16 cellular contexts compared by ENCODE assay signal in genomic region chr2:29106980-29107388, GRCh38. TPM values are rescaled to one million over a fixed set of nuclear protein-coding genes. Genes with fewer than 3 reads are reported as not detected.
DNase-seq lines count a peak whose midpoint lies in the region; TF ChIP-seq lines count a peak whose summit lies in the region.
"Had no signal": no experiment of that assay in that cellular context is flagged by ENCODE, and none has a peak within 500 bp of the region (broad histone marks: within the 10 kb centered on the region; RNA-seq: fewer than 3 reads in every experiment).

No MANE protein-coding gene starts in this region.

- H3K27ac ChIP-seq in effector memory CD4-positive, alpha-beta T cell (ENCODE audit: insufficient read depth, low read length, poor library complexity, severe bottlenecking) = no peak overlapping the region
- no peak overlapping the region for H3K27ac ChIP-seq in H9 (ENCODE audit: insufficient read length, low read depth, low read length)

- H3T11ph ChIP-seq in H9 (ENCODE audit: low read length) = no peak overlapping the region

- H2BK5ac ChIP-seq in H9 (ENCODE audit: insufficient read length, low read length) = no peak overlapping the region

- H3K14ac ChIP-seq in H9 (ENCODE audit: insufficient read depth, low read length) = no peak overlapping the region

- H4K20me1 ChIP-seq in H9 (ENCODE audit: control insufficient read depth, insufficient read depth, insufficient read length) = no peaks in the 10 kb centered on the region

- H3K27me3 Mint-ChIP-seq in H9 (ENCODE audit: low read depth) (peaks cover 20% of the 10 kb centered on the region), endothelial cell (ENCODE audit: unreplicated experiment) (peaks cover 3% of the 10 kb centered on the region)
- H3K27me3 Mint-ChIP-seq: activated naive CD4-positive, alpha-beta T cell treated with anti-CD3 and anti-CD28 coated beads, Interleukin-2, amount 50 U/mL, for 24 hours had no signal

- H3K18ac ChIP-seq in H9 (ENCODE audit: insufficient read length, low read depth, low read length) = no peak overlapping the region

- no peaks in the 10 kb centered on the region for H3K27me3 ChIP-seq in effector memory CD4-positive, alpha-beta T cell (replicated peaks; ENCODE audit: control insufficient read depth, insufficient read depth, low read length, poor library complexity, severe bottlenecking)
- H3K27me3 ChIP-seq in H9 (ENCODE audit: insufficient read depth, low read length) = no peaks in the 10 kb centered on the region

- H2BK120ac ChIP-seq in H9 (ENCODE audit: low read depth, low read length, poor library complexity, severe bottlenecking) = no peak overlapping the region

- no peak overlapping the region for H4K91ac ChIP-seq in H9 (ENCODE audit: insufficient read length, low read depth, low read length)

- no peak overlapping the region for H4K5ac ChIP-seq in H9 (ENCODE audit: insufficient read length, low read depth, low read length)

- no peaks in the 10 kb centered on the region for H3K79me2 ChIP-seq in H9 (ENCODE audit: insufficient read depth, low read length)

- H2BK20ac ChIP-seq in H9 (ENCODE audit: low read depth, low read length, poor library complexity, severe bottlenecking) = no peak overlapping the region

- H3K56ac ChIP-seq in H9 (ENCODE audit: insufficient read length, low read depth, low read length) = no peak overlapping the region

- no peak overlapping the region for H2BK12ac ChIP-seq in H9 (ENCODE audit: insufficient read length, low read depth, low read length)

- WGBS in H9 (ENCODE audit: extremely low coverage, insufficient read length, low lambda C conversion rate) = no CpG with 5 or more reads among the region's 2 CpGs

- no peaks in the 10 kb centered on the region for H3K9me3 Mint-ChIP-seq in H9
- no peaks in the 10 kb centered on the region for H3K9me3 Mint-ChIP-seq in endothelial cell (ENCODE audit: unreplicated experiment)
- H3K9me3 Mint-ChIP-seq: activated naive CD4-positive, alpha-beta T cell treated with anti-CD3 and anti-CD28 coated beads, Interleukin-2, amount 50 U/mL, for 24 hours; neural crest cell had no signal

- H3K36me3 Mint-ChIP-seq in H9 (ENCODE audit: insufficient read depth in 1 of 3, low read depth in 3 of 3) (no peaks in the 10 kb centered on the region), endothelial cell (ENCODE audit: low read depth, unreplicated experiment) (no peaks in the 10 kb centered on the region)
- H3K36me3 Mint-ChIP-seq: activated naive CD4-positive, alpha-beta T cell treated with anti-CD3 and anti-CD28 coated beads, Interleukin-2, amount 50 U/mL, for 24 hours had no signal

- H3K23ac ChIP-seq in H9 (ENCODE audit: insufficient read length, low read depth, low read length) = no peak overlapping the region

- H2AFZ ChIP-seq in H9 (ENCODE audit: low read length) = no peak overlapping the region

- H2BK15ac ChIP-seq in H9 (ENCODE audit: low read depth, low read length) = no peak overlapping the region

- no peak overlapping the region for H3K4me2 ChIP-seq in H9 (ENCODE audit: insufficient read depth, insufficient read length, low read length)

- H3K79me1 ChIP-seq in H9 (ENCODE audit: insufficient read depth, low read depth, low read length, poor library complexity, severe bottlenecking) = no peaks in the 10 kb centered on the region

- in situ Hi-C loops in SK-MEL-5 (cut with HindIII; ENCODE audit: low pct_unique_long_range_greater_than_20kb, low sequenced_read_pairs) = no loop called here

- no peak overlapping the region for H2AK5ac ChIP-seq in H9 (ENCODE audit: insufficient read length, low read length)

- DNase-seq in NCI-H82 (lab: John Stamatoyannopoulos, UW) (peak; percentile 42), NCI-H82 treated with DMSO at 0.1 percent for 48 hours (lab: John Stamatoyannopoulos, UW; ENCODE audit: unreplicated experiment) (no peak), SK-MEL-5 (ENCODE audit: low read depth, low spot score) (peak; percentile 82), fibroblast of pulmonary artery (ENCODE audit: low read depth) (peak; percentile 35), H9 (no peak), cortex of kidney (lab: John Stamatoyannopoulos, UW) (no peak), endothelial cell (ENCODE audit: low spot score) (no peak)
- DNase-seq in effector memory CD4-positive, alpha-beta T cell = no peak
- DNase-seq: dermis blood vessel endothelial cell; left cardiac atrium; NCI-H226; stimulated activated CD4-positive, alpha-beta T cell treated with anti-CD3 and anti-CD28 coated beads, Interleukin-12 subunit alpha, Interleukin-12 subunit beta, amount 100 ng/mL, for 4 hours; trophoblast cell had no signal

- H3K4me3 Mint-ChIP-seq in H9 = no peak overlapping the region
- no peak overlapping the region for H3K4me3 Mint-ChIP-seq in endothelial cell (ENCODE audit: unreplicated experiment)
- H3K4me3 Mint-ChIP-seq: activated naive CD4-positive, alpha-beta T cell treated with anti-CD3 and anti-CD28 coated beads, Interleukin-2, amount 50 U/mL, for 24 hours; neural crest cell had no signal

- no peak overlapping the region for H3K9ac ChIP-seq in H9 (ENCODE audit: extremely low read depth, insufficient read length, low read length)

- H3K4me1 Mint-ChIP-seq in H9 (no peaks in the 10 kb centered on the region), endothelial cell (ENCODE audit: unreplicated experiment) (no peaks in the 10 kb centered on the region)

- no peak overlapping the region for H3K4me3 ChIP-seq in fibroblast of pulmonary artery (replicated peaks; ENCODE audit: low read depth, low read length)
- H3K4me3 ChIP-seq in effector memory CD4-positive, alpha-beta T cell (ENCODE audit: insufficient read depth, low read depth, low read length, poor library complexity, severe bottlenecking) = no peak overlapping the region
- H3K4me3 ChIP-seq: K562 had no signal

- H3K23me2 ChIP-seq in H9 (ENCODE audit: insufficient read length, low read depth, low read length, poor library complexity, severe bottlenecking) = no peaks in the 10 kb centered on the region

- no peak overlapping the region for H3K4ac ChIP-seq in H9 (ENCODE audit: low read depth, low read length)

- H3K4me1 ChIP-seq in effector memory CD4-positive, alpha-beta T cell (ENCODE audit: control insufficient read depth, insufficient read depth, low read length, poor library complexity, severe bottlenecking) = no peaks in the 10 kb centered on the region
- no peaks in the 10 kb centered on the region for H3K4me1 ChIP-seq in H9 (ENCODE audit: insufficient read depth, low read length)

- H3K27ac Mint-ChIP-seq in H9 (no peak overlapping the region), endothelial cell (ENCODE audit: unreplicated experiment) (no peak overlapping the region)
- H3K27ac Mint-ChIP-seq: activated naive CD4-positive, alpha-beta T cell treated with anti-CD3 and anti-CD28 coated beads, Interleukin-2, amount 50 U/mL, for 24 hours had no signal

- no peak overlapping the region for H4K8ac ChIP-seq in H9 (replicated peaks; ENCODE audit: insufficient read length, low read depth, low read length)

- H3K9me3 ChIP-seq in effector memory CD4-positive, alpha-beta T cell (ENCODE audit: control insufficient read depth, low read length) = no peaks in the 10 kb centered on the region
- no peaks in the 10 kb centered on the region for H3K9me3 ChIP-seq in H9 (ENCODE audit: control insufficient read depth, low read depth, low read length)

- H3K36me3 ChIP-seq in effector memory CD4-positive, alpha-beta T cell (ENCODE audit: control insufficient read depth, insufficient read depth, low read length) = no peaks in the 10 kb centered on the region

- TF ChIP-seq CTCF in fibroblast of pulmonary artery (IDR thresholded peaks at IDR 0.05; ENCODE audit: low read length, missing control alignments) = no peak
- no peak for TF ChIP-seq CTCF in H9 (conservative IDR thresholded peaks at IDR 0.05)
- no peak for TF ChIP-seq CTCF in endothelial cell (IDR thresholded peaks at IDR 0.05; ENCODE audit: unreplicated experiment)

RNA-seq across cellular contexts. Expression of gene CLIP4, which starts 8.2 kb away (rescaled TPM):
- 68.7 and 73.7 TPM in 2 replicates for total RNA-seq in SK-MEL-5 (2014; rRNA removed; shearing (Covaris generic))
- 30.8 and 39.9 TPM in 2 replicates for polyA plus RNA-seq in SK-MEL-5 (2015; cell fraction: cytosol; rRNA removed)
- 134 and 150 TPM in 2 replicates for polyA plus RNA-seq in SK-MEL-5 (2015; cell fraction: nucleus; rRNA removed)
- total RNA-seq in H9 (2021) (0.66 and 0.77 TPM in 2 replicates), endothelial cell (ENCODE audit: unreplicated experiment) (0.46 TPM)

RNA-seq across cellular contexts. Expression of gene PCARE, which starts 32.7 kb away (rescaled TPM):
- 0.03 TPM in 1 of 2 replicates, not detected in the other for total RNA-seq in SK-MEL-5 (2014; rRNA removed; shearing (Covaris generic))
- 0.01 TPM in 1 of 2 replicates, not detected in the other for polyA plus RNA-seq in SK-MEL-5 (2015; cell fraction: cytosol; rRNA removed)
- polyA plus RNA-seq in SK-MEL-5 (2015; cell fraction: nucleus; rRNA removed) = 0.02 and 0.04 TPM in 2 replicates
- total RNA-seq in H9 (2021) = not detected in 2 replicates
- not detected for total RNA-seq in endothelial cell (ENCODE audit: unreplicated experiment)
- total RNA-seq: dermis blood vessel endothelial cell, K562, neural crest cell had no signal
- polyA plus RNA-seq: K562 had no signal

Comparison
In these comparisons a context has a peak if more than half of its experiments do, and no peak if none do; other contexts are left out.
1. DNase-seq: peak in NCI-H82 (single experiment), SK-MEL-5 (single experiment) and fibroblast of pulmonary artery (single experiment); none in NCI-H82 treated with DMSO at 0.1 percent for 48 hours (single experiment), effector memory CD4-positive, alpha-beta T cell (0 of 3), H9 (single experiment), cortex of kidney (single experiment) and endothelial cell (single experiment).
2. RNA of gene CLIP4, which starts 8.2 kb away (total RNA-seq): 68.7 to 73.7 TPM in SK-MEL-5; 0.66 to 0.77 TPM in H9 and 0.46 TPM in endothelial cell (single experiment); every median in the first group is over 10 times any median in the second.